8 cellular contexts compared by ENCODE assay signal in genomic region chr22:38704568-38705234, GRCh38. TPM values are rescaled to one million over a fixed set of nuclear protein-coding genes. Genes with fewer than 3 reads are reported as not detected.
DNase-seq lines count a peak whose midpoint lies in the region; ATAC-seq and TF ChIP-seq lines count a peak whose summit lies in the region.

No MANE protein-coding gene starts in this region.

- peaks cover 9 to 14% of the 10 kb centered on the region in 2 donors for H3K36me3 Mint-ChIP-seq in activated T-cell treated with anti-CD3 and anti-CD28 coated beads, Interleukin-2, amount 50 U/mL, for 72 hours (ENCODE audit: insufficient read depth in 2 of 2)
- peaks cover 30% of the 10 kb centered on the region for H3K36me3 Mint-ChIP-seq in activated naive CD8-positive, alpha-beta T cell treated with anti-CD3 and anti-CD28 coated beads, Interleukin-2, amount 50 U/mL, for 24 hours (ENCODE audit: low read depth)

- TF ChIP-seq CTCF in kidney epithelial cell (IDR thresholded peaks at IDR 0.05; ENCODE audit: insufficient read depth, low read length, poor library complexity, severe bottlenecking) (no peak), thyroid gland (IDR thresholded peaks at IDR 0.05) (no peak)

- TF ChIP-seq POLR2A in thyroid gland (IDR thresholded peaks at IDR 0.05) = no peak

- H3K27me3 Mint-ChIP-seq in activated T-cell treated with anti-CD3 and anti-CD28 coated beads, Interleukin-2, amount 50 U/mL, for 72 hours (ENCODE audit: low read depth) = no peaks in the 10 kb centered on the region
- H3K27me3 Mint-ChIP-seq in activated naive CD8-positive, alpha-beta T cell treated with anti-CD3 and anti-CD28 coated beads, Interleukin-2, amount 50 U/mL, for 24 hours = no peaks in the 10 kb centered on the region

- no peaks in the 10 kb centered on the region for H3K9me3 ChIP-seq in thyroid gland

- H3K4me1 ChIP-seq in thyroid gland = peaks cover 21 to 31% of the 10 kb centered on the region in 2 donors

- H3K27ac Mint-ChIP-seq in activated T-cell treated with anti-CD3 and anti-CD28 coated beads, Interleukin-2, amount 50 U/mL, for 72 hours = peak overlapping the region; percentile 85
- peak overlapping the region; percentile 97 for H3K27ac Mint-ChIP-seq in activated naive CD8-positive, alpha-beta T cell treated with anti-CD3 and anti-CD28 coated beads, Interleukin-2, amount 50 U/mL, for 24 hours

- H3K36me3 ChIP-seq in kidney epithelial cell (ENCODE audit: control insufficient read depth, insufficient read depth, low read length) (no peaks in the 10 kb centered on the region), thyroid gland (no peaks in the 10 kb centered on the region)

- H3K4me1 Mint-ChIP-seq in activated T-cell treated with anti-CD3 and anti-CD28 coated beads, Interleukin-2, amount 50 U/mL, for 72 hours (ENCODE audit: low read depth) = peaks cover 55% of the 10 kb centered on the region
- peaks cover 56% of the 10 kb centered on the region for H3K4me1 Mint-ChIP-seq in activated naive CD8-positive, alpha-beta T cell treated with anti-CD3 and anti-CD28 coated beads, Interleukin-2, amount 50 U/mL, for 24 hours

- WGBS in thyroid gland, 2 donors = 23 to 27% methylated on average over 11 of the region's 11 CpGs

- H3K4me3 Mint-ChIP-seq in activated T-cell treated with anti-CD3 and anti-CD28 coated beads, Interleukin-2, amount 50 U/mL, for 72 hours = peak overlapping the region; percentile 90 to 96
- peak overlapping the region; percentile 86 for H3K4me3 Mint-ChIP-seq in activated naive CD8-positive, alpha-beta T cell treated with anti-CD3 and anti-CD28 coated beads, Interleukin-2, amount 50 U/mL, for 24 hours

- no peaks in the 10 kb centered on the region for H3K27me3 ChIP-seq in kidney epithelial cell (ENCODE audit: control insufficient read depth, insufficient read depth, low read length)
- H3K27me3 ChIP-seq in thyroid gland = no peaks in the 10 kb centered on the region

- CTCF ChIA-PET in HEK293T (lab: Yijun Ruan, JAX) = no interaction called here

- no peak for DNase-seq in activated T-cell treated with anti-CD3 and anti-CD28 coated beads, Interleukin-2, amount 50 U/mL, for 72 hours
- no peak for DNase-seq in activated T-cell treated with anti-CD3 and anti-CD28 coated beads, Interleukin-2, amount 50 U/mL, for 1 hour
- no peak for DNase-seq in activated naive CD8-positive, alpha-beta T cell treated with anti-CD3 and anti-CD28 coated beads, Interleukin-2, amount 50 U/mL, for 24 hours
- DNase-seq in kidney epithelial cell (ENCODE audit: low read depth) = no peak
- no peak for DNase-seq in thyroid gland
- DNase-seq in stimulated activated naive CD4-positive, alpha-beta T cell treated with Interleukin-2 at 50 U/mL for 16 hours (lab: John Stamatoyannopoulos, UW) = no peak
- no peak for DNase-seq in HCEC 1CT
- DNase-seq in HEK293T (ENCODE audit: extremely low spot score) = no peak

- POLR2A ChIA-PET in HEK293T (lab: Yijun Ruan, JAX) = interaction anchor here (1.5 to 5.5 kb wide), 4 partner anchors 8 to 23 kb away, joined by 3 to 50 read pairs (median 10); partner anchors contain the start of gene TOMM22

- ATAC-seq in activated T-cell treated with anti-CD3 and anti-CD28 coated beads, Interleukin-2, amount 50 U/mL, for 72 hours (replicated peaks in 1 of 2) = no peak
- no peak for ATAC-seq in activated naive CD8-positive, alpha-beta T cell treated with anti-CD3 and anti-CD28 coated beads, Interleukin-2, amount 50 U/mL, for 24 hours

- intact Hi-C loops in thyroid gland (cut with DNase I) = loop anchor here (5.0 kb wide), 1 partner anchor 48 kb away; no protein-coding TSS in a partner anchor

- H3K4me3 ChIP-seq in kidney epithelial cell (ENCODE audit: low read depth, low read length) (peak overlapping the region; percentile 28), thyroid gland (replicated peaks in 1 of 3) (no peak overlapping the region)

- H3K27ac ChIP-seq in thyroid gland = peak overlapping the region; percentile 11 to 79 (median 72)

- H3K9me3 Mint-ChIP-seq in activated T-cell treated with anti-CD3 and anti-CD28 coated beads, Interleukin-2, amount 50 U/mL, for 72 hours = no peaks in the 10 kb centered on the region
- H3K9me3 Mint-ChIP-seq in activated naive CD8-positive, alpha-beta T cell treated with anti-CD3 and anti-CD28 coated beads, Interleukin-2, amount 50 U/mL, for 24 hours = no peaks in the 10 kb centered on the region

TF ChIP-seq in HEK293T, 16 proteins besides CTCF, POLR2A, EP300 and RAD21:
- TF ChIP-seq FOXK2 (IDR thresholded peaks at IDR 0.05) (no peak), ZNF384 (IDR thresholded peaks at IDR 0.05) (no peak), SP1 (IDR thresholded peaks at IDR 0.05) (no peak), NFRKB (IDR thresholded peaks at IDR 0.05) (no peak), BHLHE40 (IDR thresholded peaks at IDR 0.05; ENCODE audit: borderline replicate concordance) (no peak), SUZ12 (IDR thresholded peaks at IDR 0.05) (no peak), CTBP1 (IDR thresholded peaks at IDR 0.05; ENCODE audit: borderline replicate concordance) (no peak), ARNT (IDR thresholded peaks at IDR 0.05) (no peak), FOXA1 (IDR thresholded peaks at IDR 0.05) (no peak), TARDBP (IDR thresholded peaks at IDR 0.05) (no peak), LEF1 (IDR thresholded peaks at IDR 0.05; ENCODE audit: borderline replicate concordance) (no peak), FOXM1 (IDR thresholded peaks at IDR 0.05; ENCODE audit: borderline replicate concordance) (no peak), PKNOX1 (IDR thresholded peaks at IDR 0.05) (no peak)

RNA-seq across cellular contexts. Expression of gene GTPBP1, which starts 1.0 kb away (rescaled TPM):
- total RNA-seq in activated T-cell treated with anti-CD3 and anti-CD28 coated beads, Interleukin-2, amount 50 U/mL, for 72 hours = 100 to 1,000 TPM in 1 of 2 donors, 10 to 100 TPM in 1; 96.8 to 127 TPM
- 33.0 and 35.4 TPM in 2 replicates for total RNA-seq in kidney epithelial cell
- 100 to 1,000 TPM in 1 of 4 donors, 10 to 100 TPM in 3; 51.6 to 117 (median 69.6) TPM for total RNA-seq in thyroid gland

RNA-seq across cellular contexts. Expression of gene JOSD1, which starts 4.0 kb away (rescaled TPM):
- total RNA-seq in activated T-cell treated with anti-CD3 and anti-CD28 coated beads, Interleukin-2, amount 50 U/mL, for 72 hours = 100 to 1,000 TPM; 144 to 161 TPM
- total RNA-seq in kidney epithelial cell = 97.3 and 110 TPM in 2 replicates
- total RNA-seq in thyroid gland = 10 to 100 TPM; 46.7 to 76.6 (median 62.2) TPM

RNA-seq across cellular contexts. Expression of gene TOMM22, which starts 22.9 kb away (rescaled TPM):
- 10 to 100 TPM; 65.4 to 67.1 TPM for total RNA-seq in activated T-cell treated with anti-CD3 and anti-CD28 coated beads, Interleukin-2, amount 50 U/mL, for 72 hours
- 56.4 and 76.7 TPM in 2 replicates for total RNA-seq in kidney epithelial cell
- 10 to 100 TPM; 39.4 to 61.3 (median 45.8) TPM for total RNA-seq in thyroid gland

RNA-seq across cellular contexts. Expression of gene CBY1, which starts 48.3 kb away (rescaled TPM):
- total RNA-seq in activated T-cell treated with anti-CD3 and anti-CD28 coated beads, Interleukin-2, amount 50 U/mL, for 72 hours = 10 to 100 TPM; 22.2 to 26.2 TPM
- total RNA-seq in kidney epithelial cell (23.7 and 25.0 TPM in 2 replicates), thyroid gland (10 to 100 TPM; 13.6 to 26.0 (median 23.0) TPM)

RNA-seq across cellular contexts. Expression of gene FAM227A, which starts 48.5 kb away (rescaled TPM):
- under 1 TPM; 0.28 to 0.34 TPM for total RNA-seq in activated T-cell treated with anti-CD3 and anti-CD28 coated beads, Interleukin-2, amount 50 U/mL, for 72 hours
- total RNA-seq in kidney epithelial cell (2.3 and 5.8 TPM in 2 replicates), thyroid gland (10 to 100 TPM in 3 of 4 donors, 1 to 10 TPM in 1; 8.4 to 12.6 (median 10.4) TPM)
